8 cellular contexts compared by ENCODE assay signal in the genomic region with DNA sequence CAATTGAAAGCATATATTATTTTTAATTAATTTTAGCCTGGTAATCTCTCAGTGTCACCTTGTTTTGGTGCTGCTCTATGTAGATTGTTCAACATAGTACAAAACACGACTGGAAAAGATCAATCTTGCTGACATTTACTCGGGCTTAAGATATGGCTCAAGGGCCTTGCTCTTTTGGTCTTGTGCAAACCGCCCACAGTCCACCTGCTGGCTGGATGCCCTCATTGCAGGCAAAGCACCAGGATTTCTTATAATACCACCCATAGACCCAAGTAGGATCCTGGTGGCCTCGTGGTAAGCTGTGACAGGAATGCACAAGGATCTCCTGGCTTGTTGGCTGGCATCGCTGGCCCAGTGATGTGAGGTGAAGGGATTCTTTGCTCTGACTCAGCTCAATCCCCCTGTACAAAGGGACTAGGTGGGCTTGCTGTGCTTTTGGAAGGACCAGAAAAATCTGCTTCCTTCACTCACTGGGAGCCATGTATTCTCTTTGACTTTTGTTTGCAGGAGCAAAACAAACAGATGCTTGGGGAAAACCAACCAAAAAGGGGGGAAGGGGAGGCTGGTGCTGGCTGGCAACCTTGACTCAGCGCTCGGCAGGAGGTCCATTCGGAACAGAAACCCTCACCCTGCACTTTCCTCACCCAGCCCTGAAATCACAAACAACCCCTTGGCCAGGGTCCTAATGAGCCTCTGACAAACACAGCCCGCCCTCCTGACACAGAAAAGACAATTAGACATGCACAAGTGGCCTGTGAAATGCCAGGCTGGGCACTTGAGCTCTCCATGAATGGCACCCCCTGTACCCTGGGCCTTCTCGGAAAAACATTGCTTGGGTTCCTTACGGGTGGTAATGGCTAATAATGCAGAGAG. TPM values are rescaled to one million over a fixed set of nuclear protein-coding genes. Genes with fewer than 3 reads are reported as not detected.
DNase-seq lines count a peak whose midpoint lies in the region; ATAC-seq and TF ChIP-seq lines count a peak whose summit lies in the region.

No MANE protein-coding gene starts in this region.

- H3K36me3 ChIP-seq in lung (ENCODE audit: control insufficient read depth in 2 of 2, insufficient read depth in 2 of 2, low read length in 2 of 2): no peaks in the 10 kb centered on the region

- TF ChIP-seq CTCF in 22Rv1 (IDR thresholded peaks at IDR 0.05) (peak; percentile 85), lung (IDR thresholded peaks at IDR 0.05; ENCODE audit: control extremely low read depth, extremely low read depth) (peak; percentile 27)

- H3K27me3 ChIP-seq in lung (ENCODE audit: control insufficient read depth, insufficient read depth): no peaks in the 10 kb centered on the region

- H3K4me1 ChIP-seq in lung (ENCODE audit: control insufficient read depth in 2 of 2, insufficient read depth in 2 of 2, low read length in 2 of 2): no peaks in the 10 kb centered on the region

- peak; percentile 68 for ATAC-seq in lung (ENCODE audit: insufficient read depth, low FRiP score)
- no peak for ATAC-seq in HG02852 (IDR thresholded peaks at IDR 0.05; ENCODE audit: unreplicated experiment)

- no peaks in the 10 kb centered on the region for H3K9me3 ChIP-seq in lung (ENCODE audit: control insufficient read depth in 2 of 2, insufficient read depth in 1 of 2, low read length in 1 of 2)

- H3K27ac ChIP-seq in 22Rv1 (no peak overlapping the region), lung (ENCODE audit: low read depth in 1 of 2, low read length in 1 of 2) (peak overlapping the region in 1 of 2 donors; percentile 79)

- H3K4me3 ChIP-seq in lung: no peak overlapping the region

- WGBS in lung, 2 donors: 57 to 69% methylated on average over 11 of the region's 11 CpGs

- DNase-seq in H4 (ENCODE audit: low spot score): peak; percentile 73
- peak; percentile 78 to 85 for DNase-seq in NCI-H446 (lab: John Stamatoyannopoulos, UW)
- peak; percentile 65 to 74 for DNase-seq in activated CD4-positive, alpha-beta T cell treated with anti-CD3 and anti-CD28 coated beads for 24 hours (ENCODE audit: low read depth in 2 of 2)
- peak; percentile 17 for DNase-seq in cerebellum (ENCODE audit: low spot score)
- DNase-seq in lung (ENCODE audit: low spot score): peak; percentile 79
- DNase-seq in stimulated activated CD8-positive, alpha-beta memory T cell treated with anti-CD3 and anti-CD28 coated beads, Interleukin-4, amount 100 ng/mL, for 24 hours (ENCODE audit: low read depth): peak; percentile 69

RNA-seq across cellular contexts. Expression of a gene that starts 36.6 kb away (rescaled TPM):
- total RNA-seq in H4 (2014; rRNA removed; shearing (Covaris generic)): 11.9 and 17.5 TPM in 2 replicates
- 16.2 TPM for total RNA-seq in cerebellum
- total RNA-seq in lung: 10 to 100 TPM; 14.2 to 15.4 TPM
- 10 to 100 TPM; 10.8 to 12.4 TPM for polyA plus RNA-seq in lung

RNA-seq across cellular contexts. Expression of a gene that starts 56.0 kb away (rescaled TPM):
- not detected in 2 replicates for total RNA-seq in H4 (2014; rRNA removed; shearing (Covaris generic))
- total RNA-seq in cerebellum (10.1 TPM), lung (10 to 100 TPM in 1 of 2 donors, 1 to 10 TPM in 1; 3.8 to 11.4 TPM)
- polyA plus RNA-seq in lung: 10 to 100 TPM; 13.5 to 53.8 TPM

Comparison
In these comparisons a context has a peak if more than half of its experiments do, and no peak if none do; other contexts are left out.
1. DNase-seq: peak in every context shown above with its lines; median percentile 82 in NCI-H446; 79 in lung; 73 in H4; 70 in activated CD4-positive, alpha-beta T cell treated with anti-CD3 and anti-CD28 coated beads for 24 hours; 69 in stimulated activated CD8-positive, alpha-beta memory T cell treated with anti-CD3 and anti-CD28 coated beads, Interleukin-4, amount 100 ng/mL, for 24 hours; 17 in cerebellum.